In the genomic region with DNA sequence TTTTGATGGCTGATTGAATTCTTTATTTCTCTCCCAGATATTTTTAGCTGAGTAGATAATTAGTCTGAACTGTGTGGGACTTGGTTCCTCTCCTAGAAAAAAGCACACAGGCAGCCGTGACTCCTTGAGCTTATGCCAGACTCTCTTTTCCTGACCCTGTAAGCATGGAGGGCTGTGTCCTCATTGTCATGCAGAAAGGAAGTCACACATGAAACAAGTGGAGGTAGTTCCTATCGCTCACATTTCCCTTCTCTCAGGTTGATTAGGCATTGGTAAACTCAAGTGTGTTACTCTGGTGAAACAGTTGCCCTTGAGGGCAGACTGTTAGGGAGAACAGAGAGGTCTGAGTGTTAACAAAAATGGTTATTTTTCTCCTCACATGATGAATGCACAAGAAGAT, we compare ENCODE assay signal across 15 cellular contexts.
DNase-seq lines count a peak whose midpoint lies in the region; ATAC-seq lines count a peak whose summit lies in the region.
"Had no signal": no experiment of that assay in that cellular context is flagged by ENCODE, and none has a peak within 500 bp of the region (broad histone marks: within the 10 kb centered on the region; RNA-seq: fewer than 3 reads in every experiment).

No MANE protein-coding gene starts in this region.

- no peaks in the 10 kb centered on the region; the same call in 1 of the 2 replicates for H3K9me3 ChIP-seq in BLaER1

- no peaks in the 10 kb centered on the region for H3K36me3 ChIP-seq in BLaER1

- H3K4me2 ChIP-seq in BLaER1: peak overlapping the region; percentile 46

- ATAC-seq in GM18498 (IDR thresholded peaks at IDR 0.05; ENCODE audit: unreplicated experiment): peak; percentile 77
- ATAC-seq in HG02610 (IDR thresholded peaks at IDR 0.05; ENCODE audit: unreplicated experiment): peak; percentile 62
- ATAC-seq in HG03460 (IDR thresholded peaks at IDR 0.05; ENCODE audit: unreplicated experiment): no peak
- ATAC-seq in HG02588 (IDR thresholded peaks at IDR 0.05; ENCODE audit: unreplicated experiment): no peak
- ATAC-seq: SK-N-SH treated with all-trans-retinoic acid at 6 μM for 48 hours had no signal

- no peaks in the 10 kb centered on the region for H3K27me3 ChIP-seq in BLaER1

- H3K9ac ChIP-seq in BLaER1: no peak overlapping the region

- H3K4me3 ChIP-seq in BLaER1: no peak overlapping the region

- no peak overlapping the region for H3K27ac ChIP-seq in BLaER1
- H3K27ac ChIP-seq: VCaP had no signal

- no peaks in the 10 kb centered on the region for H4K20me1 ChIP-seq in BLaER1

- DNase-seq in iPS DF 19.7 (ENCODE audit: low read depth, low spot score): peak; percentile 56
- DNase-seq in activated effector memory CD4-positive, alpha-beta T cell treated with Interleukin-2 at 50 U/mL for 16 hours: no peak
- no peak for DNase-seq in activated CD4-positive, alpha-beta T cell treated with anti-CD3 and anti-CD28 coated beads, Interleukin-2, amount 50 U/mL, for 4 hours
- DNase-seq: activated CD8-positive, alpha-beta memory T cell treated with anti-CD3 and anti-CD28 coated beads, Interleukin-2, amount 50 U/mL, for 4 hours; activated naive CD8-positive, alpha-beta T cell treated with anti-CD3 and anti-CD28 coated beads, Interleukin-2, amount 10 ng/mL, durations not matched to agents 7 days and 5 days; DMS153; NCI-H1436; posterior cingulate gyrus had no signal

- peaks cover 7% of the 10 kb centered on the region for H3K4me1 ChIP-seq in BLaER1

Comparison
In these comparisons a context has a peak if more than half of its experiments do, and no peak if none do; other contexts are left out.
1. ATAC-seq: peak in GM18498 (single experiment) and HG02610 (single experiment); none in HG03460 (single experiment) and HG02588 (single experiment).